40 cellular contexts compared by ENCODE assay signal in the genomic region with DNA sequence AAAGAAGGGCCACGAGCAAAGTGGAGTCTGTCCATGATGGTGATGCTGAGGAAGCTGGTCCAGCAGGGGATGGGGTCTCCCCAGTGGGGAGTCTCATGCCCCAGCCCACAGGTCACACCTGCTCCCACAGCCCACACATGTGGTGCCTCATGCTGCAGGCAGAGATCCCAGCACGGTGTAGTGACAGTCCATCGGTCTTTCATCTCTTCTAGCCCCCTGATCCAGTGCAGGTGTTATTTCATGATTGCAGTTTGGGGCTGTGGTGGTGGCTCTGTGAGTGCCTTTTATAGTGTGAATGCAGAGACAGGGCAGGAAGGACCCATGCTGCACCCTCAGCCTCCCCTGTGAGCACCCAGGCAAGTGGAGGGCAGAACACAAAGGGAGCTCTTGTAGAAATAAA. TPM values are rescaled to one million over a fixed set of nuclear protein-coding genes. Genes with fewer than 3 reads are reported as not detected.
DNase-seq lines count a peak whose midpoint lies in the region; ATAC-seq, FAIRE-seq and TF ChIP-seq lines count a peak whose summit lies in the region.
"Had no signal": no experiment of that assay in that cellular context is flagged by ENCODE, and none has a peak within 500 bp of the region (broad histone marks: within the 10 kb centered on the region; RNA-seq: fewer than 3 reads in every experiment).

No MANE protein-coding gene starts in this region.

- no peak overlapping the region for H3K4ac ChIP-seq in H1 (replicated peaks; ENCODE audit: insufficient read length, low read depth, low read length)

- no peak overlapping the region for H3K27ac ChIP-seq in H1 (ENCODE audit: low read depth, low read length)
- H3K27ac ChIP-seq: 22Rv1, heart left ventricle, skin epidermis had no signal

- no peak overlapping the region for H4K91ac ChIP-seq in H1 (replicated peaks; ENCODE audit: insufficient read length, low read length)

- TF ChIP-seq CTCF in natural killer cell (IDR thresholded peaks at IDR 0.05) (no peak), H1 (IDR thresholded peaks at IDR 0.05; ENCODE audit: control extremely low read depth in 1 of 3, insufficient read depth in 1 of 3, low read depth in 1 of 3, low read length in 3 of 3) (no peak)

- no peaks in the 10 kb centered on the region for H3K79me2 ChIP-seq in H1 (ENCODE audit: control insufficient read depth in 1 of 2, insufficient read depth in 2 of 2, low read length in 2 of 2)

- H3K56ac ChIP-seq in H1 (replicated peaks; ENCODE audit: insufficient read length, low read depth, low read length), result no peak overlapping the region

- no peak overlapping the region for H4K5ac ChIP-seq in H1 (ENCODE audit: insufficient read length, low read depth, low read length)

- no peak for TF ChIP-seq EP300 in H1 (IDR thresholded peaks at IDR 0.05; ENCODE audit: borderline replicate concordance in 1 of 2, low read depth in 2 of 2, low read length in 2 of 2)

- H2BK120ac ChIP-seq in H1 (replicated peaks; ENCODE audit: low read depth, low read length), result no peak overlapping the region

- no peak for ATAC-seq in natural killer cell treated with Interleukin-12 subunit alpha and Interleukin-12 subunit beta and Interleukin-15 and Interleukin-18, amount 100 ng/mL, for 72 hours
- ATAC-seq in natural killer cell (no peak), GM21717 (IDR thresholded peaks at IDR 0.05; ENCODE audit: unreplicated experiment) (no peak), HG03139 (IDR thresholded peaks at IDR 0.05; ENCODE audit: unreplicated experiment) (no peak)
- ATAC-seq: esophagus mucosa, heart left ventricle had no signal

- H3K9me3 ChIP-seq in H1 (ENCODE audit: insufficient read depth in 2 of 2, low read depth in 1 of 2, low read length in 1 of 2), result no peaks in the 10 kb centered on the region
- H3K9me3 ChIP-seq: BLaER1 treated with 17β-estradiol and CSF1 and Interleukin-3, amounts not matched to agents 10 nM and 100 nM; HAP-1; heart left ventricle had no signal

- no peak overlapping the region for H2BK20ac ChIP-seq in H1 (ENCODE audit: low read length)

- H3K27ac Mint-ChIP-seq in natural killer cell treated with Interleukin-12 subunit alpha and Interleukin-12 subunit beta and Interleukin-15 and Interleukin-18, amount 100 ng/mL, for 72 hours, result peak overlapping the region; percentile 7 to 11
- H3K27ac Mint-ChIP-seq in natural killer cell, result no peak overlapping the region
- H3K27ac Mint-ChIP-seq: nephron had no signal

- no peak overlapping the region for H3K18ac ChIP-seq in H1 (ENCODE audit: extremely low read depth, low read length)

- H4K20me1 ChIP-seq in H1 (replicated peaks in 1 of 2; ENCODE audit: control insufficient read depth in 1 of 2, insufficient read depth in 2 of 2, low read length in 2 of 2), result peaks cover 0 to 4% of the 10 kb centered on the region in 2 experiments
- H4K20me1 ChIP-seq: BLaER1 treated with 17β-estradiol and CSF1 and Interleukin-3, amounts not matched to agents 10 nM and 100 nM had no signal

- no peak for TF ChIP-seq POLR2A in H1 (IDR thresholded peaks at IDR 0.05; ENCODE audit: control extremely low read depth in 1 of 2, low read depth in 2 of 2, low read length in 2 of 2)

- no peak overlapping the region for H2AK5ac ChIP-seq in H1 (ENCODE audit: low read depth, low read length)

- H3K23ac ChIP-seq in H1 (ENCODE audit: insufficient read length), result no peak overlapping the region

- peak overlapping the region; percentile 66; the same call in 1 of the 2 replicates for H2BK5ac ChIP-seq in H1 (ENCODE audit: low read depth, low read length)

- H4K8ac ChIP-seq in H1 (ENCODE audit: extremely low read depth, insufficient read depth, low read length), result no peak overlapping the region; the same call in 1 of the 2 replicates

- peaks cover 0 to 2% (median 0%) of the 10 kb centered on the region in 4 experiments; a peak in 2 of 7 replicates for H3K4me1 ChIP-seq in H1 (replicated peaks in 1 of 4; ENCODE audit: control insufficient read depth in 3 of 4, insufficient read depth in 4 of 4, low read length in 3 of 4)
- H3K4me1 ChIP-seq: HAP-1 had no signal

- CTCF ChIA-PET in H1 (lab: Charles Lee; ENCODE audit: partially characterized antibody), result interaction anchor here (1.1 to 2.4 kb wide), 4 partner anchors 88 to 190 kb away, joined by 3 to 8 read pairs (median 6); no protein-coding TSS in a partner anchor

- no peaks in the 10 kb centered on the region for H3K79me1 ChIP-seq in H1 (ENCODE audit: low read depth, low read length)

- no peaks in the 10 kb centered on the region for H3K9me3 Mint-ChIP-seq in natural killer cell treated with Interleukin-12 subunit alpha and Interleukin-12 subunit beta and Interleukin-15 and Interleukin-18, amount 100 ng/mL, for 72 hours
- no peaks in the 10 kb centered on the region for H3K9me3 Mint-ChIP-seq in natural killer cell
- H3K9me3 Mint-ChIP-seq: brain; nephron; T-helper 2 cell treated with Interferon-gamma antibody and Interleukin-4, amounts not matched to agents 5 μg/mL and 100 μg/mL, for 36 hours had no signal

- H3K36me3 Mint-ChIP-seq in natural killer cell treated with Interleukin-12 subunit alpha and Interleukin-12 subunit beta and Interleukin-15 and Interleukin-18, amount 100 ng/mL, for 72 hours, result no peaks in the 10 kb centered on the region
- no peaks in the 10 kb centered on the region for H3K36me3 Mint-ChIP-seq in natural killer cell
- H3K36me3 Mint-ChIP-seq: brain had no signal

- no peak overlapping the region for H3K4me2 ChIP-seq in H1 (ENCODE audit: insufficient read depth in 1 of 2, low read depth in 2 of 2, low read length in 2 of 2)

- no peak overlapping the region for H2AFZ ChIP-seq in H1 (ENCODE audit: low read length)

- peak; percentile 9 for DNase-seq in NCI-H345 treated with DMSO at 0.1 percent for 48 hours (lab: John Stamatoyannopoulos, UW; ENCODE audit: unreplicated experiment)
- no peak for DNase-seq in NCI-H345 (lab: John Stamatoyannopoulos, UW)
- no peak for DNase-seq in natural killer cell treated with Interleukin-12 subunit alpha and Interleukin-12 subunit beta and Interleukin-15 and Interleukin-18, amount 100 ng/mL, for 72 hours (ENCODE audit: low spot score)
- no peak for DNase-seq in natural killer cell
- no peak for DNase-seq in H1 (ENCODE audit: low read depth in 1 of 2, low spot score in 2 of 2)
- DNase-seq in NCI-H187 treated with DMSO at 0.1 percent for 48 hours (lab: John Stamatoyannopoulos, UW), result no peak
- DNase-seq: activated CD4-positive, alpha-beta T cell treated with anti-CD3 and anti-CD28 coated beads for 4 hours; activated CD8-positive, alpha-beta memory T cell treated with anti-CD3 and anti-CD28 coated beads, Interleukin-2, amount 50 U/mL, for 48 hours; activated gamma-delta T cell; Calu3; cerebellar nuclear complex; dermis blood vessel endothelial cell; DMS79; GDM1; heart left ventricle; midbrain; MV-4-11; NCI-H1436; NCI-H2107; NCI-H446; NCI-H774; SHP77 treated with DMSO at 0.1 percent for 48 hours; stimulated activated naive CD4-positive, alpha-beta T cell treated with Interleukin-2 at 50 U/mL for 16 hours had no signal

- H3K9ac ChIP-seq in H1 (replicated peaks in 1 of 4; ENCODE audit: extremely low read depth in 1 of 4, low read depth in 3 of 4, low read length in 3 of 4), result no peak overlapping the region
- H3K9ac ChIP-seq: BLaER1 treated with 17β-estradiol and CSF1 and Interleukin-3, amounts not matched to agents 10 nM and 100 nM had no signal

- no peak overlapping the region for H3K4me3 Mint-ChIP-seq in natural killer cell treated with Interleukin-12 subunit alpha and Interleukin-12 subunit beta and Interleukin-15 and Interleukin-18, amount 100 ng/mL, for 72 hours
- H3K4me3 Mint-ChIP-seq in natural killer cell, result no peak overlapping the region
- H3K4me3 Mint-ChIP-seq: brain; nephron; T-helper 2 cell treated with Interferon-gamma antibody and Interleukin-4, amounts not matched to agents 5 μg/mL and 100 μg/mL, for 36 hours had no signal

- no peak overlapping the region for H3K14ac ChIP-seq in H1 (ENCODE audit: insufficient read length)

- H3K23me2 ChIP-seq in H1 (ENCODE audit: low read depth, low read length), result no peaks in the 10 kb centered on the region

- POLR2A ChIA-PET in H1 (lab: Charles Lee; ENCODE audit: partially characterized antibody), result interaction anchor here (0.9 kb wide), 1 partner anchor 35 kb away, joined by 3 read pairs; no protein-coding TSS in a partner anchor

- peaks cover 6 to 7% of the 10 kb centered on the region in 2 donors for H3K4me1 Mint-ChIP-seq in natural killer cell treated with Interleukin-12 subunit alpha and Interleukin-12 subunit beta and Interleukin-15 and Interleukin-18, amount 100 ng/mL, for 72 hours (ENCODE audit: low read depth in 2 of 2)
- peaks cover 0 to 9% of the 10 kb centered on the region in 2 donors for H3K4me1 Mint-ChIP-seq in natural killer cell

- TF ChIP-seq RAD21 in H1 (IDR thresholded peaks at IDR 0.05 in 1 of 2, conservative IDR thresholded peaks at IDR 0.05 in 1 of 2; ENCODE audit: low read depth in 2 of 2, low read length in 2 of 2), result no peak

- WGBS in H1 (ENCODE audit: extremely low coverage in 1 of 2, insufficient coverage in 1 of 2, insufficient read length in 1 of 2, insufficient replicate concordance in 2 of 2, low coverage in 1 of 2, low lambda C conversion rate in 2 of 2, missing lambda C conversion rate in 1 of 2), 2 experiments, result 80% methylated on average over 3 of the region's 3 CpGs; no CpG with 5 or more reads in 1 of the 2 experiments

- H2BK12ac ChIP-seq in H1 (ENCODE audit: low read depth, low read length), result no peak overlapping the region; the same call in 1 of the 2 replicates

- no peak overlapping the region for H3K4me3 ChIP-seq in H1 (ENCODE audit: extremely low read depth in 1 of 4, insufficient read depth in 2 of 4, low read depth in 3 of 4, low read length in 4 of 4)
- H3K4me3 ChIP-seq: BLaER1 treated with 17β-estradiol and CSF1 and Interleukin-3, amounts not matched to agents 10 nM and 100 nM; HAP-1; heart left ventricle; skin epidermis had no signal

- H3K36me3 ChIP-seq in H1 (ENCODE audit: control insufficient read depth in 2 of 4, insufficient read depth in 4 of 4, low read length in 3 of 4), result no peaks in the 10 kb centered on the region
- H3K36me3 ChIP-seq: BLaER1 treated with 17β-estradiol and CSF1 and Interleukin-3, amounts not matched to agents 10 nM and 100 nM; HAP-1; heart left ventricle had no signal

- intact Hi-C loops in natural killer cell (cut with micrococcal nuclease), result no loop called here

- H2BK15ac ChIP-seq in H1 (ENCODE audit: low read length), result no peak overlapping the region

- H3K27me3 Mint-ChIP-seq in natural killer cell treated with Interleukin-12 subunit alpha and Interleukin-12 subunit beta and Interleukin-15 and Interleukin-18, amount 100 ng/mL, for 72 hours, result peaks cover 15 to 25% of the 10 kb centered on the region in 2 donors
- peaks cover 34 to 64% of the 10 kb centered on the region in 2 donors for H3K27me3 Mint-ChIP-seq in natural killer cell (ENCODE audit: low read depth in 2 of 2)

- no peaks in the 10 kb centered on the region for H3K27me3 ChIP-seq in H1 (replicated peaks in 1 of 4; ENCODE audit: control insufficient read depth in 3 of 4, extremely low read depth in 1 of 4, insufficient read depth in 3 of 4, low read length in 3 of 4)

- FAIRE-seq in H1 (lab: Jason Lieb, UNC), result no peak
- FAIRE-seq: RCC 7860 had no signal

RNA-seq across cellular contexts. Expression of a gene that starts 45.0 kb away (rescaled TPM):
- total RNA-seq in natural killer cell treated with Interleukin-12 subunit alpha and Interleukin-12 subunit beta and Interleukin-15 and Interleukin-18, amount 100 ng/mL, for 72 hours, result 1 to 10 TPM; 1.7 to 9.2 TPM
- total RNA-seq in natural killer cell, result 1 to 10 TPM in 2 of 3 donors, under 1 TPM in 1; 0.66 to 5.0 (median 2.0) TPM
- total RNA-seq in H1 (2021; fragmentation: NEBNext Ultra II Directional; extraction: Animal tissue kit (Norgen Biotek cat#: 25700)), result not detected in 2 replicates
- not detected in 2 replicates for polyA plus RNA-seq in H1 (2011; rRNA removed)
- polyA plus RNA-seq in H1 (2011; cell fraction: cytosol; rRNA removed), result not detected
- not detected for polyA plus RNA-seq in H1 (2011; cell fraction: nucleus; rRNA removed)
- polyA plus RNA-seq in H1 (2012, experiment 1 of 2), result not detected in 4 replicates
- polyA plus RNA-seq in H1 (2012, experiment 2 of 2), result not detected
- polyA plus RNA-seq in H1 (2013, experiment 1 of 2), result not detected
- polyA plus RNA-seq in H1 (2013, experiment 2 of 2), result not detected
- polyA minus RNA-seq in H1 (2011; rRNA and poly(A)+ RNA removed), result 0.19 TPM in 1 of 2 replicates, not detected in the other
- not detected for polyA minus RNA-seq in H1 (2011; cell fraction: cytosol; rRNA and poly(A)+ RNA removed)
- polyA minus RNA-seq in H1 (2011; cell fraction: nucleus; rRNA and poly(A)+ RNA removed), result not detected
- total RNA-seq: Calu3, dermis blood vessel endothelial cell, fibroblast of villous mesenchyme, kidney epithelial cell, LHCN-M2, osteoblast, renal cortical epithelial cell, temporal lobe had no signal

RNA-seq across cellular contexts. Expression of a gene that starts 47.3 kb away (rescaled TPM):
- under 1 TPM in 1 of 2 donors, not detected in 1; 0.25 TPM for total RNA-seq in natural killer cell treated with Interleukin-12 subunit alpha and Interleukin-12 subunit beta and Interleukin-15 and Interleukin-18, amount 100 ng/mL, for 72 hours
- total RNA-seq in natural killer cell, result under 1 TPM in 1 of 3 donors, not detected in 2; 0.16 TPM
- total RNA-seq in H1 (2021; fragmentation: NEBNext Ultra II Directional; extraction: Animal tissue kit (Norgen Biotek cat#: 25700)), result 0.36 TPM in 1 of 2 replicates, not detected in the other
- 0.08 and 0.24 TPM in 2 replicates for polyA plus RNA-seq in H1 (2011; rRNA removed)
- polyA plus RNA-seq in H1 (2011; cell fraction: cytosol; rRNA removed), result 0.39 TPM
- 0.23 TPM for polyA plus RNA-seq in H1 (2011; cell fraction: nucleus; rRNA removed)
- 0.37 to 0.63 TPM (median 0.46 TPM) in 4 replicates for polyA plus RNA-seq in H1 (2012, experiment 1 of 2)
- 0.33 TPM for polyA plus RNA-seq in H1 (2012, experiment 2 of 2)
- 0.34 TPM for polyA plus RNA-seq in H1 (2013, experiment 1 of 2)
- polyA plus RNA-seq in H1 (2013, experiment 2 of 2), result 0.42 TPM
- polyA minus RNA-seq in H1 (2011; rRNA and poly(A)+ RNA removed), result 0.17 TPM in 1 of 2 replicates, not detected in the other
- polyA minus RNA-seq in H1 (2011; cell fraction: cytosol; rRNA and poly(A)+ RNA removed), result not detected
- 0.30 TPM for polyA minus RNA-seq in H1 (2011; cell fraction: nucleus; rRNA and poly(A)+ RNA removed)
- total RNA-seq: dermis blood vessel endothelial cell, fibroblast of villous mesenchyme, LHCN-M2, osteoblast had no signal

RNA-seq across cellular contexts. Expression of a gene that starts 52.8 kb away (rescaled TPM):
- 1 to 10 TPM in 1 of 2 donors, under 1 TPM in 1; 0.19 to 8.4 TPM for total RNA-seq in natural killer cell treated with Interleukin-12 subunit alpha and Interleukin-12 subunit beta and Interleukin-15 and Interleukin-18, amount 100 ng/mL, for 72 hours
- under 1 TPM in 1 of 3 donors, not detected in 2; 0.25 TPM for total RNA-seq in natural killer cell
- not detected in 2 replicates for total RNA-seq in H1 (2021; fragmentation: NEBNext Ultra II Directional; extraction: Animal tissue kit (Norgen Biotek cat#: 25700))
- 0.38 and 0.75 TPM in 2 replicates for polyA plus RNA-seq in H1 (2011; rRNA removed)
- 0.61 TPM for polyA plus RNA-seq in H1 (2011; cell fraction: cytosol; rRNA removed)
- polyA plus RNA-seq in H1 (2011; cell fraction: nucleus; rRNA removed), result 0.63 TPM
- polyA plus RNA-seq in H1 (2012, experiment 1 of 2), result 0.19 to 0.52 TPM (median 0.36 TPM) in 3 of 4 replicates, not detected in the other
- polyA plus RNA-seq in H1 (2012, experiment 2 of 2), result 0.16 TPM
- polyA plus RNA-seq in H1 (2013, experiment 1 of 2), result 0.06 TPM
- polyA plus RNA-seq in H1 (2013, experiment 2 of 2), result 0.13 TPM
- 0.44 and 0.63 TPM in 2 replicates for polyA minus RNA-seq in H1 (2011; rRNA and poly(A)+ RNA removed)
- not detected for polyA minus RNA-seq in H1 (2011; cell fraction: cytosol; rRNA and poly(A)+ RNA removed)
- 1.3 TPM for polyA minus RNA-seq in H1 (2011; cell fraction: nucleus; rRNA and poly(A)+ RNA removed)
- total RNA-seq: dermis blood vessel endothelial cell, fibroblast of villous mesenchyme, LHCN-M2, osteoblast, temporal lobe had no signal
- polyA plus RNA-seq: heart left ventricle had no signal

Comparison
In these comparisons a context has a peak if more than half of its experiments do, and no peak if none do; other contexts are left out.
1. H3K27ac Mint-ChIP-seq: peak in natural killer cell treated with Interleukin-12 subunit alpha and Interleukin-12 subunit beta and Interleukin-15 and Interleukin-18, amount 100 ng/mL, for 72 hours (2 of 2); none in natural killer cell (0 of 2).